Comparison of ENCODE assay signal across 1 cellular context in genomic region chr1:51541313-51542050, GRCh38.
TF ChIP-seq lines count a peak whose summit lies in the region.

No MANE protein-coding gene starts in this region.

TF ChIP-seq in HepG2, 621 proteins besides CTCF, POLR2A, EP300 and RAD21 (continued from another document):
- no peak for TF ChIP-seq ZNF431 (CRISPR knock-in tag; IDR thresholded peaks at IDR 0.05; ENCODE audit: borderline replicate concordance, low read depth)
- TF ChIP-seq, protein P1, sequence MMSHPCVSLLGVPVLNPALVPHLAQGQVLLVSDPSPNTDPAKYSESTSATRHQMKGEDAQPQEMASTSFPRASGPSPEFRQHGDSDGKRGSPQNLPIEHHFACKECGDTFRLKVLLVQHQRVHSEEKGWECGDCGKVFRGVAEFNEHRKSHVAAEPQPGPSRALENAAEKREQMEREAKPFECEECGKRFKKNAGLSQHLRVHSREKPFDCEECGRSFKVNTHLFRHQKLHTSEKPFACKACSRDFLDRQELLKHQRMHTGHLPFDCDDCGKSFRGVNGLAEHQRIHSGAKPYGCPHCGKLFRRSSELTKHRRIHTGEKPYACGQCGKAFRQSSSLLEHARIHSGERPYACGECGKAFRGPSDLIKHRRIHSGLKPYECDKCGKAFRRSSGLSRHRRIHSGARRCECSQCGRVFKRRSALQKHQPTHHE (CRISPR knock-in tag; IDR thresholded peaks at IDR 0.05; ENCODE audit: borderline replicate concordance), result no peak
- no peak for TF ChIP-seq KMT2B (CRISPR knock-in tag; IDR thresholded peaks at IDR 0.05)
- no peak for TF ChIP-seq RFX5 (IDR thresholded peaks at IDR 0.05; ENCODE audit: low read depth, low read length)
- no peak for TF ChIP-seq ZFP82 (CRISPR knock-in tag; IDR thresholded peaks at IDR 0.05; ENCODE audit: borderline replicate concordance)
- no peak for TF ChIP-seq FOXP1 (IDR thresholded peaks at IDR 0.05)
- TF ChIP-seq FOXP1 (CRISPR knock-in tag; IDR thresholded peaks at IDR 0.05), result peak; percentile 53; the same call in 1 of the 2 replicates
- TF ChIP-seq MBD4 (IDR thresholded peaks at IDR 0.05; ENCODE audit: borderline replicate concordance, low read length), result no peak
- no peak for TF ChIP-seq ZNF549 (CRISPR knock-in tag; IDR thresholded peaks at IDR 0.05)
- TF ChIP-seq, protein P2, sequence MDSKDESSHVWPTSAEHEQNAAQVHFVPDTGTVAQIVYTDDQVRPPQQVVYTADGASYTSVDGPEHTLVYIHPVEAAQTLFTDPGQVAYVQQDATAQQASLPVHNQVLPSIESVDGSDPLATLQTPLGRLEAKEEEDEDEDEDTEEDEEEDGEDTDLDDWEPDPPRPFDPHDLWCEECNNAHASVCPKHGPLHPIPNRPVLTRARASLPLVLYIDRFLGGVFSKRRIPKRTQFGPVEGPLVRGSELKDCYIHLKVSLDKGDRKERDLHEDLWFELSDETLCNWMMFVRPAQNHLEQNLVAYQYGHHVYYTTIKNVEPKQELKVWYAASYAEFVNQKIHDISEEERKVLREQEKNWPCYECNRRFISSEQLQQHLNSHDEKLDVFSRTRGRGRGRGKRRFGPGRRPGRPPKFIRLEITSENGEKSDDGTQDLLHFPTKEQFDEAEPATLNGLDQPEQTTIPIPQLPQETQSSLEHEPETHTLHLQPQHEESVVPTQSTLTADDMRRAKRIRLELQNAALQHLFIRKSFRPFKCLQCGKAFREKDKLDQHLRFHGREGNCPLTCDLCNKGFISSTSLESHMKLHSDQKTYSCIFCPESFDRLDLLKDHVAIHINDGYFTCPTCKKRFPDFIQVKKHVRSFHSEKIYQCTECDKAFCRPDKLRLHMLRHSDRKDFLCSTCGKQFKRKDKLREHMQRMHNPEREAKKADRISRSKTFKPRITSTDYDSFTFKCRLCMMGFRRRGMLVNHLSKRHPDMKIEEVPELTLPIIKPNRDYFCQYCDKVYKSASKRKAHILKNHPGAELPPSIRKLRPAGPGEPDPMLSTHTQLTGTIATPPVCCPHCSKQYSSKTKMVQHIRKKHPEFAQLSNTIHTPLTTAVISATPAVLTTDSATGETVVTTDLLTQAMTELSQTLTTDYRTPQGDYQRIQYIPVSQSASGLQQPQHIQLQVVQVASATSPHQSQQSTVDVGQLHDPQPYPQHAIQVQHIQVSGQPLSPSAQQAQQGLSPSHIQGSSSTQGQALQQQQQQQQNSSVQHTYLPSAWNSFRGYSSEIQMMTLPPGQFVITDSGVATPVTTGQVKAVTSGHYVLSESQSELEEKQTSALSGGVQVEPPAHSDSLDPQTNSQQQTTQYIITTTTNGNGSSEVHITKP (CRISPR knock-in tag; IDR thresholded peaks at IDR 0.05; ENCODE audit: low read depth), result peak; percentile 73; the same call in 1 of the 2 replicates
- no peak for TF ChIP-seq ZNF441 (CRISPR knock-in tag; IDR thresholded peaks at IDR 0.05; ENCODE audit: borderline replicate concordance)
- peak; percentile 10; the same call in 1 of the 2 replicates for TF ChIP-seq ZMYM3 (CRISPR knock-in tag; IDR thresholded peaks at IDR 0.05)
- 0 out of 2 replicates have a peak, but pooled peaks have one; percentile 19 for TF ChIP-seq ZNF501 (CRISPR knock-in tag; IDR thresholded peaks at IDR 0.05)
